10 cellular contexts compared by ENCODE assay signal in genomic region chr3:127855246-127855645, GRCh38. TPM values are rescaled to one million over a fixed set of nuclear protein-coding genes. Genes with fewer than 3 reads are reported as not detected.
"Had no signal": no experiment of that assay in that cellular context is flagged by ENCODE, and none has a peak within 500 bp of the region (broad histone marks: within the 10 kb centered on the region; RNA-seq: fewer than 3 reads in every experiment).

No MANE protein-coding gene starts in this region.

- H3K9me3 Mint-ChIP-seq: IgD-negative memory B cell had no signal

- ATAC-seq: HepG2, K562 had no signal

- H3K4me3 ChIP-seq: K562 had no signal

- H3K27ac ChIP-seq: HL-60, KMS-11 had no signal

- DNase-seq: IMR-90, KBM-7, KG1 had no signal

- H3K4me3 Mint-ChIP-seq: IgD-negative memory B cell had no signal

RNA-seq across cellular contexts. Expression of gene MGLL, which starts 32.9 kb away (rescaled TPM):
- total RNA-seq: HepG2 had no signal

RNA-seq across cellular contexts. Expression of gene KBTBD12, which starts 59.8 kb away (rescaled TPM):
- total RNA-seq: HepG2, HT-29, HT1080, IMR-90, K562 had no signal
